ENCODE assay signal across 12 cellular contexts in genomic region chr15:81295466-81296145, GRCh38. TPM values are rescaled to one million over a fixed set of nuclear protein-coding genes. Genes with fewer than 3 reads are reported as not detected.
A peak's percentile ranks its signal among the peaks of the same experiment; 100 is the strongest.
DNase-seq lines count a peak whose midpoint lies in the region; ATAC-seq, FAIRE-seq and TF ChIP-seq lines count a peak whose summit lies in the region.
"Had no signal": no experiment of that assay in that cellular context is flagged by ENCODE, and none has a peak within 500 bp of the region (broad histone marks: within the 10 kb centered on the region; RNA-seq: fewer than 3 reads in every experiment).

No MANE protein-coding gene starts in this region.

- no peaks in the 10 kb centered on the region for H3K27me3 ChIP-seq in BLaER1 treated with 17β-estradiol and CSF1 and Interleukin-3, amounts not matched to agents 10 nM and 100 nM
- H3K27me3 ChIP-seq in DOHH2 (ENCODE audit: control insufficient read depth, low read length), result no peaks in the 10 kb centered on the region
- H3K27me3 ChIP-seq in naive thymus-derived CD4-positive, alpha-beta T cell (ENCODE audit: control insufficient read depth in 2 of 2, insufficient read depth in 2 of 2, low read length in 2 of 2), result no peaks in the 10 kb centered on the region
- H3K27me3 ChIP-seq: foreskin keratinocyte had no signal

- TF ChIP-seq POLR2A in H54 (IDR thresholded peaks at IDR 0.05; ENCODE audit: low read depth, low read length), result no peak

- peaks cover 85 to 99% (median 95%) of the 10 kb centered on the region in 10 experiments for H3K4me1 ChIP-seq in BLaER1 treated with 17β-estradiol and CSF1 and Interleukin-3, amounts not matched to agents 10 nM and 100 nM
- H3K4me1 ChIP-seq in DOHH2 (ENCODE audit: control insufficient read depth, low read length), result peaks cover 97% of the 10 kb centered on the region
- H3K4me1 ChIP-seq in naive thymus-derived CD4-positive, alpha-beta T cell (ENCODE audit: control insufficient read depth in 2 of 2, insufficient read depth in 2 of 2, low read length in 2 of 2), result peaks cover 57% of the 10 kb centered on the region in 2 donors

- TF ChIP-seq CTCF in DOHH2 (IDR thresholded peaks at IDR 0.05; ENCODE audit: low read depth, low read length, poor library complexity, severe bottlenecking), result no peak

- H3K27ac ChIP-seq in BLaER1 treated with 17β-estradiol and CSF1 and Interleukin-3, amounts not matched to agents 10 nM and 100 nM, result peak overlapping the region; percentile 47 to 98 (median 92); a peak in 21 of 22 replicates
- peak overlapping the region; percentile 98 for H3K27ac ChIP-seq in DOHH2 (ENCODE audit: low read depth, low read length)
- peak overlapping the region; percentile 87 for H3K27ac ChIP-seq in naive thymus-derived CD4-positive, alpha-beta T cell (ENCODE audit: low read depth, low read length)
- H3K27ac ChIP-seq: foreskin keratinocyte had no signal

- no peaks in the 10 kb centered on the region for H3K9me3 ChIP-seq in BLaER1 treated with 17β-estradiol and CSF1 and Interleukin-3, amounts not matched to agents 10 nM and 100 nM (replicated peaks in 1 of 11)
- no peaks in the 10 kb centered on the region for H3K9me3 ChIP-seq in DOHH2 (ENCODE audit: control insufficient read depth, insufficient read depth, low read length)
- H3K9me3 ChIP-seq in naive thymus-derived CD4-positive, alpha-beta T cell (ENCODE audit: control insufficient read depth in 2 of 3, low read length in 3 of 3), result no peaks in the 10 kb centered on the region
- H3K9me3 ChIP-seq: thoracic aorta had no signal

- H4K20me1 ChIP-seq in BLaER1 treated with 17β-estradiol and CSF1 and Interleukin-3, amounts not matched to agents 10 nM and 100 nM, result peaks cover 0 to 16% (median 0%) of the 10 kb centered on the region in 11 experiments; a peak in 7 of 22 replicates
- H4K20me1 ChIP-seq in DOHH2 (ENCODE audit: control insufficient read depth, insufficient read depth, low read depth, low read length), result no peaks in the 10 kb centered on the region

- H3K9me2 ChIP-seq in DOHH2 (replicated peaks; ENCODE audit: control insufficient read depth, low read length), result no peaks in the 10 kb centered on the region

- H3F3A ChIP-seq in DOHH2 (ENCODE audit: control insufficient read depth, insufficient read depth), result peaks cover 36% of the 10 kb centered on the region

- intact Hi-C loops in naive thymus-derived CD4-positive, alpha-beta T cell (cut with micrococcal nuclease), result loop anchor here (1.0 to 10.0 kb wide), 11 partner anchors 9 to 1519 kb away; partner anchors contain the start of genes MEX3B (in 2 of the 2), STARD5 (in 2 of the 2), TLNRD1 (in 1 of the 2) and ZFAND6 (in 1 of the 2)

- H3K4me2 ChIP-seq in BLaER1 treated with 17β-estradiol and CSF1 and Interleukin-3, amounts not matched to agents 10 nM and 100 nM, result peak overlapping the region; percentile 90 to 100 (median 98)
- peak overlapping the region; percentile 99 for H3K4me2 ChIP-seq in DOHH2 (ENCODE audit: low read length)

- no peaks in the 10 kb centered on the region for H3K9me3 Mint-ChIP-seq in activated CD8-positive, alpha-beta T cell treated with anti-CD3 and anti-CD28 coated beads, Interleukin-2, amount 10 ng/mL, durations not matched to agents 7 days and 5 days (ENCODE audit: insufficient read depth)
- peaks cover 0 to 3% (median 0%) of the 10 kb centered on the region in 11 donors for H3K9me3 Mint-ChIP-seq in naive thymus-derived CD4-positive, alpha-beta T cell

- peaks cover 51% of the 10 kb centered on the region for H3K79me2 ChIP-seq in DOHH2 (ENCODE audit: control insufficient read depth, low read length)

- H3K27me3 Mint-ChIP-seq in activated CD8-positive, alpha-beta T cell treated with anti-CD3 and anti-CD28 coated beads, Interleukin-2, amount 10 ng/mL, durations not matched to agents 7 days and 5 days (ENCODE audit: low read depth), result no peaks in the 10 kb centered on the region
- no peaks in the 10 kb centered on the region for H3K27me3 Mint-ChIP-seq in naive thymus-derived CD4-positive, alpha-beta T cell

- peaks cover 52% of the 10 kb centered on the region for H3K36me3 Mint-ChIP-seq in activated CD8-positive, alpha-beta T cell treated with anti-CD3 and anti-CD28 coated beads, Interleukin-2, amount 10 ng/mL, durations not matched to agents 7 days and 5 days (ENCODE audit: low read depth)
- H3K36me3 Mint-ChIP-seq in naive thymus-derived CD4-positive, alpha-beta T cell, result peaks cover 21 to 52% (median 39%) of the 10 kb centered on the region in 5 donors

- H3K4me1 Mint-ChIP-seq in activated CD8-positive, alpha-beta T cell treated with anti-CD3 and anti-CD28 coated beads, Interleukin-2, amount 10 ng/mL, durations not matched to agents 7 days and 5 days (ENCODE audit: low read depth), result peaks cover 60% of the 10 kb centered on the region
- H3K4me1 Mint-ChIP-seq in naive thymus-derived CD4-positive, alpha-beta T cell, result peaks cover 42 to 66% (median 64%) of the 10 kb centered on the region in 7 donors

- DNase-seq in activated CD8-positive, alpha-beta T cell treated with anti-CD3 and anti-CD28 coated beads, Interleukin-2, amount 10 ng/mL, durations not matched to agents 7 days and 5 days, result no peak
- no peak for DNase-seq in naive thymus-derived CD4-positive, alpha-beta T cell
- DNase-seq in NCI-H2227 (lab: John Stamatoyannopoulos, UW; ENCODE audit: unreplicated experiment) (no peak), H54 (ENCODE audit: insufficient read length, low spot score) (no peak), HUDEP-2 (lab: John Stamatoyannopoulos, UW; ENCODE audit: unreplicated experiment in 76 of 76) (no peak)
- DNase-seq: foreskin keratinocyte, NCI-H1092, NCI-H748 treated with DMSO at 0.1 percent for 48 hours, nucleus accumbens had no signal

- no peak for ATAC-seq in activated CD8-positive, alpha-beta T cell treated with anti-CD3 and anti-CD28 coated beads, Interleukin-2, amount 10 ng/mL, durations not matched to agents 7 days and 5 days
- ATAC-seq in naive thymus-derived CD4-positive, alpha-beta T cell, result no peak
- ATAC-seq: foreskin keratinocyte had no signal

- H3K4me3 ChIP-seq in BLaER1 treated with 17β-estradiol and CSF1 and Interleukin-3, amounts not matched to agents 10 nM and 100 nM, result peak overlapping the region in 8 of 10 experiments; percentile 58 to 77 (median 70); a peak in 16 of 20 replicates
- H3K4me3 ChIP-seq in DOHH2 (ENCODE audit: low read length), result peak overlapping the region; percentile 84
- peak overlapping the region; percentile 74 for H3K4me3 ChIP-seq in naive thymus-derived CD4-positive, alpha-beta T cell (ENCODE audit: low read length)
- H3K4me3 ChIP-seq: thoracic aorta had no signal

- peak overlapping the region in 9 of 11 experiments; percentile 78 to 87 (median 83); a peak in 17 of 22 replicates for H3K9ac ChIP-seq in BLaER1 treated with 17β-estradiol and CSF1 and Interleukin-3, amounts not matched to agents 10 nM and 100 nM

- H3K4me3 Mint-ChIP-seq in activated CD8-positive, alpha-beta T cell treated with anti-CD3 and anti-CD28 coated beads, Interleukin-2, amount 10 ng/mL, durations not matched to agents 7 days and 5 days, result peak overlapping the region; percentile 99
- H3K4me3 Mint-ChIP-seq in naive thymus-derived CD4-positive, alpha-beta T cell, result peak overlapping the region; percentile 80 to 100 (median 98)

- FAIRE-seq in H54 (lab: Jason Lieb, UNC), result no peak

- POLR2A ChIA-PET in activated CD8-positive, alpha-beta T cell treated with anti-CD3 and anti-CD28 coated beads, Interleukin-2, amount 10 ng/mL, durations not matched to agents 7 days and 5 days (lab: Charles Lee), result interaction anchor here (0.6 to 8.9 kb wide), 4 partner anchors 9 to 307 kb away, joined by 3 to 117 read pairs (median 12); no protein-coding TSS in a partner anchor
- POLR2A ChIA-PET in naive thymus-derived CD4-positive, alpha-beta T cell (lab: Charles Lee), result interaction anchor here (0.6 to 23.2 kb wide), 9 partner anchors 9 to 1236 kb away, joined by 3 to 642 read pairs (median 17); partner anchors contain the start of genes STARD5 and TLNRD1

- CTCF ChIA-PET in activated CD8-positive, alpha-beta T cell treated with anti-CD3 and anti-CD28 coated beads, Interleukin-2, amount 10 ng/mL, durations not matched to agents 7 days and 5 days (lab: Charles Lee), result interaction anchor here (0.6 to 16.6 kb wide), 15 partner anchors 9 to 297 kb away, joined by 3 to 243 read pairs (median 7); partner anchors contain the start of gene STARD5
- CTCF ChIA-PET in naive thymus-derived CD4-positive, alpha-beta T cell (lab: Charles Lee), result interaction anchor here (0.9 to 4.6 kb wide), 7 partner anchors 9 to 29 kb away, joined by 3 to 28 read pairs (median 8); no protein-coding TSS in a partner anchor

- peak overlapping the region; percentile 93 for H3K27ac Mint-ChIP-seq in activated CD8-positive, alpha-beta T cell treated with anti-CD3 and anti-CD28 coated beads, Interleukin-2, amount 10 ng/mL, durations not matched to agents 7 days and 5 days
- peak overlapping the region; percentile 93 to 100 (median 96) for H3K27ac Mint-ChIP-seq in naive thymus-derived CD4-positive, alpha-beta T cell

- peaks cover 9 to 26% (median 14%) of the 10 kb centered on the region in 11 experiments; a peak in 21 of 22 replicates for H3K36me3 ChIP-seq in BLaER1 treated with 17β-estradiol and CSF1 and Interleukin-3, amounts not matched to agents 10 nM and 100 nM
- H3K36me3 ChIP-seq in DOHH2 (ENCODE audit: control insufficient read depth, low read length), result peaks cover 35% of the 10 kb centered on the region
- H3K36me3 ChIP-seq in naive thymus-derived CD4-positive, alpha-beta T cell (ENCODE audit: control insufficient read depth in 2 of 3, insufficient read depth in 3 of 3, low read length in 3 of 3), result peaks cover 8 to 34% (median 8%) of the 10 kb centered on the region in 3 experiments
- H3K36me3 ChIP-seq: thoracic aorta had no signal

RNA-seq across cellular contexts. Expression of gene STARD5, which starts 28.3 kb away (rescaled TPM):
- total RNA-seq in activated CD8-positive, alpha-beta T cell treated with anti-CD3 and anti-CD28 coated beads, Interleukin-2, amount 10 ng/mL, durations not matched to agents 7 days and 5 days, result 1 to 10 TPM; 4.9 to 5.3 TPM
- total RNA-seq in naive thymus-derived CD4-positive, alpha-beta T cell, result 10 to 100 TPM in 3 of 5 experiments, 1 to 10 TPM in 2; 5.0 to 11.7 (median 10.1) TPM
- polyA plus RNA-seq in naive thymus-derived CD4-positive, alpha-beta T cell, result 10 to 100 TPM in 1 of 2 donors, 1 to 10 TPM in 1; 5.2 to 13.5 TPM
